Comparison of ENCODE assay signal across 26 cellular contexts in the genomic region with DNA sequence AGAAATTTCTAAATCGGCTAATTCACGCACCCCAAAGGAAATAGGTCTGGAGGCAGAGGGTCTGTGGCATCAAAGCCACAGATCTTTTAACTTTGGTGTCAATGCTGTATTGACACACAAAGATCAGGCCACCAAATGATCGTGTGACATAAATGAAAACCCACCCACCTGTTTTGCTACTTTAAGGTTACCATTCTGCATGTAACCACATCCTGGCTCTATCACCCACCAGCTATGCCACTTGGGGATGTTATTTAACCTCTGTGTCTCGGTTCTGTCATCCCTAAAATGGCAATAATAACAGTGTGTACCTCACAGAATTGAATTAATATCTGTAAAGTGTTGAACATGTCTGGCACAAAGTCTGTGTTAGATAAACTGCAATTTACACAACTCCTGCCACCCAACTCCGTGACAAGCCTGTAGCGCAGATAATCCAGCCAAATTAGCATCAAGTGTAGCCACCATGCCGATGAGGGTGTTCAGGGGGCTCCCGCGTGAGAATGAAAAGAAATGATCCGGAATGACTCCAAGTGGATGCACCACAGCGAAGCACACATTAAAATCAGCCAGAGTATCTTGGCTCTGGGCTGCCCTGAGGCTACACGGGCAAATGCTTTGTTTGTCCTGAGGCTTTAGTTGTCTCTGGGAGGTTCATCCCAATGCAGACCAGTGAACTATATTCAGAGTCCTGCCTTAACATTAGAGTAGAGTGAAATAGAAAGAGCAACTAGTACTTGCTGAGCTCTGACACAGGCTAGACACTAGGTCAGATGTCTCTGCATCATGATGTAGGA.
DNase-seq lines count a peak whose midpoint lies in the region; ATAC-seq and TF ChIP-seq lines count a peak whose summit lies in the region.
"Had no signal": no experiment of that assay in that cellular context is flagged by ENCODE, and none has a peak within 500 bp of the region (broad histone marks: within the 10 kb centered on the region; RNA-seq: fewer than 3 reads in every experiment).

No MANE protein-coding gene starts in this region.

- H3K9me3 Mint-ChIP-seq in activated T-cell treated with anti-CD3 and anti-CD28 coated beads, Interleukin-2, amount 50 U/mL, for 4 hours: peaks cover 3% of the 10 kb centered on the region
- peaks cover 7% of the 10 kb centered on the region for H3K9me3 Mint-ChIP-seq in activated T-cell treated with anti-CD3 and anti-CD28 coated beads, Interleukin-2, amount 50 U/mL, for 24 hours
- peaks cover 25% of the 10 kb centered on the region for H3K9me3 Mint-ChIP-seq in activated naive CD8-positive, alpha-beta T cell treated with anti-CD3 and anti-CD28 coated beads, Interleukin-2, amount 50 U/mL, for 24 hours
- peaks cover 8% of the 10 kb centered on the region for H3K9me3 Mint-ChIP-seq in stimulated activated effector memory CD8-positive, alpha-beta T cell treated with anti-CD3 and anti-CD28 coated beads, Interleukin-12 subunit alpha, Interleukin-12 subunit beta, amount 100 ng/mL, for 72 hours

- H3K36me3 ChIP-seq in WERI-Rb-1: no peaks in the 10 kb centered on the region
- H3K36me3 ChIP-seq: thyroid gland, vagina had no signal

- no peaks in the 10 kb centered on the region for H3K4me1 Mint-ChIP-seq in activated T-cell treated with anti-CD3 and anti-CD28 coated beads, Interleukin-2, amount 50 U/mL, for 4 hours (ENCODE audit: low read depth)
- peaks cover 8% of the 10 kb centered on the region for H3K4me1 Mint-ChIP-seq in activated T-cell treated with anti-CD3 and anti-CD28 coated beads, Interleukin-2, amount 50 U/mL, for 24 hours (ENCODE audit: low read depth)
- peaks cover 13% of the 10 kb centered on the region for H3K4me1 Mint-ChIP-seq in activated naive CD8-positive, alpha-beta T cell treated with anti-CD3 and anti-CD28 coated beads, Interleukin-2, amount 50 U/mL, for 24 hours
- H3K4me1 Mint-ChIP-seq in stimulated activated effector memory CD8-positive, alpha-beta T cell treated with anti-CD3 and anti-CD28 coated beads, Interleukin-12 subunit alpha, Interleukin-12 subunit beta, amount 100 ng/mL, for 72 hours: no peaks in the 10 kb centered on the region

- TF ChIP-seq CTCF in WERI-Rb-1 (IDR thresholded peaks at IDR 0.05; ENCODE audit: low read depth, low read length): no peak

- no peaks in the 10 kb centered on the region for H3K36me3 Mint-ChIP-seq in activated T-cell treated with anti-CD3 and anti-CD28 coated beads, Interleukin-2, amount 50 U/mL, for 4 hours (ENCODE audit: insufficient read depth)
- no peaks in the 10 kb centered on the region for H3K36me3 Mint-ChIP-seq in activated T-cell treated with anti-CD3 and anti-CD28 coated beads, Interleukin-2, amount 50 U/mL, for 24 hours (ENCODE audit: low read depth)
- H3K36me3 Mint-ChIP-seq in activated naive CD8-positive, alpha-beta T cell treated with anti-CD3 and anti-CD28 coated beads, Interleukin-2, amount 50 U/mL, for 24 hours (ENCODE audit: low read depth): peaks cover 2% of the 10 kb centered on the region
- no peaks in the 10 kb centered on the region for H3K36me3 Mint-ChIP-seq in stimulated activated effector memory CD8-positive, alpha-beta T cell treated with anti-CD3 and anti-CD28 coated beads, Interleukin-12 subunit alpha, Interleukin-12 subunit beta, amount 100 ng/mL, for 72 hours

- no peaks in the 10 kb centered on the region for H3K27me3 Mint-ChIP-seq in activated T-cell treated with anti-CD3 and anti-CD28 coated beads, Interleukin-2, amount 50 U/mL, for 4 hours (ENCODE audit: low read depth)
- no peaks in the 10 kb centered on the region for H3K27me3 Mint-ChIP-seq in activated T-cell treated with anti-CD3 and anti-CD28 coated beads, Interleukin-2, amount 50 U/mL, for 24 hours
- H3K27me3 Mint-ChIP-seq in activated naive CD8-positive, alpha-beta T cell treated with anti-CD3 and anti-CD28 coated beads, Interleukin-2, amount 50 U/mL, for 24 hours: peaks cover 1% of the 10 kb centered on the region

- no peak overlapping the region for H3K4me3 ChIP-seq in WERI-Rb-1 (ENCODE audit: low read depth, low read length)
- H3K4me3 ChIP-seq: A549, thyroid gland, vagina had no signal

- H3K27ac Mint-ChIP-seq in activated T-cell treated with anti-CD3 and anti-CD28 coated beads, Interleukin-2, amount 50 U/mL, for 24 hours: no peak overlapping the region
- peak overlapping the region; percentile 50 for H3K27ac Mint-ChIP-seq in activated naive CD8-positive, alpha-beta T cell treated with anti-CD3 and anti-CD28 coated beads, Interleukin-2, amount 50 U/mL, for 24 hours
- no peak overlapping the region for H3K27ac Mint-ChIP-seq in stimulated activated effector memory CD8-positive, alpha-beta T cell treated with anti-CD3 and anti-CD28 coated beads, Interleukin-12 subunit alpha, Interleukin-12 subunit beta, amount 100 ng/mL, for 72 hours
- H3K27ac Mint-ChIP-seq: activated T-helper 2 cell treated with anti-CD3 and anti-CD28 coated beads, Interferon-gamma antibody, Interleukin-2, Interleukin-4, amounts not matched to agents 10 μg/mL and 5 μg/mL and 100 μg/mL, durations not matched to agents 14 hours and 24 hours and 36 hours; effector memory CD8-positive, alpha-beta T cell had no signal

- no peaks in the 10 kb centered on the region for H3K9me3 ChIP-seq in WERI-Rb-1 (ENCODE audit: severe bottlenecking)
- H3K9me3 ChIP-seq: thyroid gland, vagina had no signal

- H3K27me3 ChIP-seq in WERI-Rb-1 (ENCODE audit: insufficient read depth, low read depth, severe bottlenecking): no peaks in the 10 kb centered on the region
- H3K27me3 ChIP-seq: thyroid gland, vagina had no signal

- no peak overlapping the region for H3K4me3 Mint-ChIP-seq in activated T-cell treated with anti-CD3 and anti-CD28 coated beads, Interleukin-2, amount 50 U/mL, for 4 hours
- H3K4me3 Mint-ChIP-seq in activated T-cell treated with anti-CD3 and anti-CD28 coated beads, Interleukin-2, amount 50 U/mL, for 24 hours: no peak overlapping the region
- H3K4me3 Mint-ChIP-seq in activated naive CD8-positive, alpha-beta T cell treated with anti-CD3 and anti-CD28 coated beads, Interleukin-2, amount 50 U/mL, for 24 hours: no peak overlapping the region
- no peak overlapping the region for H3K4me3 Mint-ChIP-seq in stimulated activated effector memory CD8-positive, alpha-beta T cell treated with anti-CD3 and anti-CD28 coated beads, Interleukin-12 subunit alpha, Interleukin-12 subunit beta, amount 100 ng/mL, for 72 hours
- H3K4me3 Mint-ChIP-seq: effector memory CD8-positive, alpha-beta T cell; neural crest cell had no signal

- DNase-seq in activated T-cell treated with anti-CD3 and anti-CD28 coated beads, Interleukin-2, amount 50 U/mL, for 4 hours: no peak
- DNase-seq in activated T-cell treated with anti-CD3 and anti-CD28 coated beads, Interleukin-2, amount 50 U/mL, for 24 hours: no peak
- DNase-seq in NCI-H526 (lab: John Stamatoyannopoulos, UW) (peak; percentile 59 to 62), LoVo (ENCODE audit: low spot score) (no peak), cortex of kidney (lab: John Stamatoyannopoulos, UW) (no peak), WERI-Rb-1 (no peak)
- DNase-seq in activated naive CD8-positive, alpha-beta T cell treated with anti-CD3 and anti-CD28 coated beads, Interleukin-2, amount 50 U/mL, for 24 hours: peak; percentile 4
- DNase-seq in stimulated activated effector memory CD8-positive, alpha-beta T cell treated with anti-CD3 and anti-CD28 coated beads, Interleukin-12 subunit alpha, Interleukin-12 subunit beta, amount 100 ng/mL, for 72 hours (ENCODE audit: low spot score in 2 of 2): no peak
- DNase-seq: activated CD4-positive, alpha-beta T cell treated with anti-CD3 and anti-CD28 coated beads, Interleukin-2, amount 50 U/mL, for 48 hours; activated CD8-positive, alpha-beta memory T cell treated with anti-CD3 and anti-CD28 coated beads, Interleukin-2, amount 50 U/mL, for 4 hours; AML-193; caudate nucleus; DMS153; effector memory CD8-positive, alpha-beta T cell; left colon; NCI-H1694; small intestine; SW 1271; T1000; thyroid gland had no signal

- no peak overlapping the region for H3K27ac ChIP-seq in WERI-Rb-1
- H3K27ac ChIP-seq: A549, parathyroid adenoma, thyroid gland, vagina had no signal

- ATAC-seq in activated T-cell treated with anti-CD3 and anti-CD28 coated beads, Interleukin-2, amount 50 U/mL, for 4 hours: peak; percentile 46 to 58
- ATAC-seq in activated naive CD8-positive, alpha-beta T cell treated with anti-CD3 and anti-CD28 coated beads, Interleukin-2, amount 50 U/mL, for 24 hours: peak; percentile 76
- ATAC-seq in stimulated activated effector memory CD8-positive, alpha-beta T cell treated with anti-CD3 and anti-CD28 coated beads, Interleukin-12 subunit alpha, Interleukin-12 subunit beta, amount 100 ng/mL, for 72 hours: peak; percentile 16
- ATAC-seq: A549; effector memory CD8-positive, alpha-beta T cell; HCT116; left colon had no signal

Comparison
In these comparisons a context has a peak if more than half of its experiments do, and no peak if none do; other contexts are left out.
1. ATAC-seq: peak in every context shown above with its lines; median percentile 76 in activated naive CD8-positive, alpha-beta T cell treated with anti-CD3 and anti-CD28 coated beads, Interleukin-2, amount 50 U/mL, for 24 hours; 52 in activated T-cell treated with anti-CD3 and anti-CD28 coated beads, Interleukin-2, amount 50 U/mL, for 4 hours; 16 in stimulated activated effector memory CD8-positive, alpha-beta T cell treated with anti-CD3 and anti-CD28 coated beads, Interleukin-12 subunit alpha, Interleukin-12 subunit beta, amount 100 ng/mL, for 72 hours.
2. DNase-seq: peak in NCI-H526 (2 of 2) and activated naive CD8-positive, alpha-beta T cell treated with anti-CD3 and anti-CD28 coated beads, Interleukin-2, amount 50 U/mL, for 24 hours (single experiment); none in activated T-cell treated with anti-CD3 and anti-CD28 coated beads, Interleukin-2, amount 50 U/mL, for 4 hours (single experiment), activated T-cell treated with anti-CD3 and anti-CD28 coated beads, Interleukin-2, amount 50 U/mL, for 24 hours (single experiment), stimulated activated effector memory CD8-positive, alpha-beta T cell treated with anti-CD3 and anti-CD28 coated beads, Interleukin-12 subunit alpha, Interleukin-12 subunit beta, amount 100 ng/mL, for 72 hours (0 of 2), LoVo (single experiment), cortex of kidney (single experiment) and WERI-Rb-1 (single experiment).